14 cellular contexts compared by ENCODE assay signal in the genomic region with DNA sequence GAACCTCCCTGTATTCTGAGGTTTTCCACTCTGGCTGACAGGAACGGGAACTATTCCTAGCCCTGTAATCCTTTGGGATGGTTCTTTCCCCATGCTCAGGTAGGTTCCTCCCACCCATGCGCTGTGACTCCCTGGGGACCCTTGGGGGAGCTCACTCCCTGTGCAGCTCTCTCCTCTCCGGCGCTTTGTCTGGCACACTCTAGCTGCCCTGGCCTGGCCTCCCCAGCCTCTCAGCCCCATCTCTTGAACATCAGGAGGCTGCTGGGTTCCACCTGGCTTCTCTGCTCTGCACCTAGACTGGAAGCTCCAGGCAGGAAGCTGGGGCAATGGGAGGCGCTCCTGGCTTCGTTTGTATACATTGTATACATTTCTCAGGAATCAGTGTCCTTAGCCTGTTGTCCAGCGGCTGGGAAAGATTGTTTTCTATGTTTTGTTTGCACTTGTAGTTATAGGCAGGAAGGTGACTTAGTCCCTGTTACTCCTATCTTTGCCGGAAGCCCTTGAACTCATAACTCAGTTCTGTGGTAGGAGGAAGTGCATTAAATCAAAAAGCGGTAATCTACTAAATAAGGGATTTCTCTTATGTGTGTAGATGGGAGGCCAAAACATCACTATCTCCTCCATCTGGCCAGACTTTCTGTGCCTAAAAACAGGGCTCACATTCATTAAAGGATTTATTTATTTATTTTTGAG. TPM values are rescaled to one million over a fixed set of nuclear protein-coding genes. Genes with fewer than 3 reads are reported as not detected.
A peak's percentile ranks its signal among the peaks of the same experiment; 100 is the strongest.
DNase-seq lines count a peak whose midpoint lies in the region; ATAC-seq and TF ChIP-seq lines count a peak whose summit lies in the region.
"Had no signal": no experiment of that assay in that cellular context is flagged by ENCODE, and none has a peak within 500 bp of the region (broad histone marks: within the 10 kb centered on the region; RNA-seq: fewer than 3 reads in every experiment).

No MANE protein-coding gene starts in this region.

- ATAC-seq in esophagus mucosa (peak; percentile 14), GM19351 (IDR thresholded peaks at IDR 0.05; ENCODE audit: unreplicated experiment) (no peak)
- ATAC-seq: GM12878 had no signal

- H3K9me3 Mint-ChIP-seq in activated naive CD4-positive, alpha-beta T cell treated with anti-CD3 and anti-CD28 coated beads, Interleukin-2, amount 10 ng/mL, durations not matched to agents 7 days and 5 days, result no peaks in the 10 kb centered on the region
- H3K9me3 Mint-ChIP-seq: activated T-helper 1 cell treated with anti-CD3 and anti-CD28 coated beads, Interleukin-12 subunit alpha, Interleukin-12 subunit beta, Interleukin-2, Interleukin-4 antibody, amounts not matched to agents 30 ng/mL and 10 ng/mL and 1 ng/mL, durations not matched to agents 14 hours and 24 hours and 36 hours; memory B cell; neural progenitor cell had no signal

- 78 to 80% methylated on average over 9 of the region's 9 CpGs for WGBS in thyroid gland, 2 donors

- H3K36me3 ChIP-seq in thyroid gland, result no peaks in the 10 kb centered on the region
- H3K36me3 ChIP-seq: neural progenitor cell had no signal

- TF ChIP-seq POLR2A in thyroid gland (IDR thresholded peaks at IDR 0.05), result no peak

- H3K4me3 ChIP-seq in thyroid gland (replicated peaks in 1 of 3), result no peak overlapping the region
- H3K4me3 ChIP-seq: GM12878, neural progenitor cell had no signal

- peaks cover 55% of the 10 kb centered on the region for H3K4me1 Mint-ChIP-seq in activated naive CD4-positive, alpha-beta T cell treated with anti-CD3 and anti-CD28 coated beads, Interleukin-2, amount 10 ng/mL, durations not matched to agents 7 days and 5 days

- no peak overlapping the region for H3K4me3 Mint-ChIP-seq in activated naive CD4-positive, alpha-beta T cell treated with anti-CD3 and anti-CD28 coated beads, Interleukin-2, amount 10 ng/mL, durations not matched to agents 7 days and 5 days
- H3K4me3 Mint-ChIP-seq: activated T-helper 1 cell treated with anti-CD3 and anti-CD28 coated beads, Interleukin-12 subunit alpha, Interleukin-12 subunit beta, Interleukin-2, Interleukin-4 antibody, amounts not matched to agents 30 ng/mL and 10 ng/mL and 1 ng/mL, durations not matched to agents 14 hours and 24 hours and 36 hours; memory B cell; neural progenitor cell had no signal

- H3K36me3 Mint-ChIP-seq in activated naive CD4-positive, alpha-beta T cell treated with anti-CD3 and anti-CD28 coated beads, Interleukin-2, amount 10 ng/mL, durations not matched to agents 7 days and 5 days, result peaks cover 34% of the 10 kb centered on the region
- H3K36me3 Mint-ChIP-seq: memory B cell had no signal

- H3K9me3 ChIP-seq in thyroid gland, result no peaks in the 10 kb centered on the region

- CTCF ChIA-PET in activated naive CD4-positive, alpha-beta T cell treated with anti-CD3 and anti-CD28 coated beads, Interleukin-2, amount 10 ng/mL, durations not matched to agents 7 days and 5 days (lab: Charles Lee), result interaction anchor here (1.2 to 1.6 kb wide), 2 partner anchors 10 to 15 kb away, joined by 4 to 5 read pairs; no protein-coding TSS in a partner anchor

- H3K27ac ChIP-seq in VCaP (peak overlapping the region; percentile 35), thyroid gland (peak overlapping the region in 2 of 3 donors; percentile 5 to 43)
- H3K27ac ChIP-seq: neural progenitor cell had no signal

- no peaks in the 10 kb centered on the region for H3K27me3 Mint-ChIP-seq in activated naive CD4-positive, alpha-beta T cell treated with anti-CD3 and anti-CD28 coated beads, Interleukin-2, amount 10 ng/mL, durations not matched to agents 7 days and 5 days
- H3K27me3 Mint-ChIP-seq: memory B cell had no signal

- peaks cover 21 to 59% of the 10 kb centered on the region in 2 donors for H3K4me1 ChIP-seq in thyroid gland
- H3K4me1 ChIP-seq: neural progenitor cell had no signal

- no peaks in the 10 kb centered on the region for H3K27me3 ChIP-seq in thyroid gland
- H3K27me3 ChIP-seq: neural progenitor cell had no signal

- TF ChIP-seq CTCF in VCaP (conservative IDR thresholded peaks at IDR 0.05), result no peak
- TF ChIP-seq CTCF in thyroid gland (IDR thresholded peaks at IDR 0.05), result no peak

- intact Hi-C loops in thyroid gland (cut with DNase I), result no loop called here

- H3K27ac Mint-ChIP-seq in activated naive CD4-positive, alpha-beta T cell treated with anti-CD3 and anti-CD28 coated beads, Interleukin-2, amount 10 ng/mL, durations not matched to agents 7 days and 5 days, result peak overlapping the region; percentile 78
- H3K27ac Mint-ChIP-seq: activated T-helper 1 cell treated with anti-CD3 and anti-CD28 coated beads, Interleukin-12 subunit alpha, Interleukin-12 subunit beta, Interleukin-2, Interleukin-4 antibody, amounts not matched to agents 30 ng/mL and 10 ng/mL and 1 ng/mL, durations not matched to agents 14 hours and 24 hours and 36 hours; memory B cell; neural progenitor cell had no signal

- no peak for DNase-seq in activated naive CD4-positive, alpha-beta T cell treated with anti-CD3 and anti-CD28 coated beads, Interleukin-2, amount 10 ng/mL, durations not matched to agents 7 days and 5 days
- DNase-seq in activated naive CD4-positive, alpha-beta T cell (lab: John Stamatoyannopoulos, UW), result no peak
- DNase-seq in thyroid gland, result no peak
- no peak for DNase-seq in GM19240 (ENCODE audit: insufficient read length, low spot score)
- DNase-seq in hypothalamus (lab: John Stamatoyannopoulos, UW), result no peak
- DNase-seq: glutamatergic neuron, NCI-H1105 treated with DMSO at 0.1 percent for 48 hours had no signal

RNA-seq across cellular contexts. Expression of gene SLC25A25, which starts 20.4 kb away (rescaled TPM):
- total RNA-seq in esophagus mucosa (15.2 TPM), thyroid gland (10 to 100 TPM; 21.9 to 42.0 (median 30.8) TPM)

RNA-seq across cellular contexts. Expression of gene NAIF1, which starts 21.3 kb away (rescaled TPM):
- total RNA-seq in esophagus mucosa (7.1 TPM), thyroid gland (10 to 100 TPM in 2 of 4 donors, 1 to 10 TPM in 2; 5.3 to 17.2 (median 9.4) TPM)

RNA-seq across cellular contexts. Expression of gene PTGES2, which starts 39.1 kb away (rescaled TPM):
- total RNA-seq in esophagus mucosa (52.0 TPM), thyroid gland (100 to 1,000 TPM in 1 of 4 donors, 10 to 100 TPM in 3; 80.0 to 112 (median 88.4) TPM)
